ENCODE assay signal across 18 cellular contexts in the genomic region with DNA sequence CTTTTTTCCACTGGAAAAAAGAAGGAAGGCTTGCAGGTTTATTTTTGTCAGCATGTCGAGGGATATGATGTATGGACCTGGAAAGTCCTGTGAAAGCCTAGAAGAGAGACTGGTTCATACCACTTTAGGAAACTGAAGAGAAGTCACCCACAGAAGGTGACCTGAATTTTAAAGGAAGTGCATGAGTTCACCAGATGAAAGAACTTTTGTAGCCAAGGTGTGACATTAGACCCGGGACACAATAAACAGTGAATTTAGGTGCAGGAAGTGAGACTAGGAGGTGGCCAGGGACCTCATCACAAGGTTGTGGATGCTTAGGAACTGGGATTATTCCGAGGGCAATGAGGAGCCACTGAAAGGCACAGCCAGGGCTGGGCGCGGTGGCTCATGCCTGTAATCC.
DNase-seq lines count a peak whose midpoint lies in the region; ATAC-seq and TF ChIP-seq lines count a peak whose summit lies in the region.
"Had no signal": no experiment of that assay in that cellular context is flagged by ENCODE, and none has a peak within 500 bp of the region (broad histone marks: within the 10 kb centered on the region; RNA-seq: fewer than 3 reads in every experiment).

No MANE protein-coding gene starts in this region.

- no peaks in the 10 kb centered on the region for H3K4me1 ChIP-seq in osteoblast (ENCODE audit: insufficient read depth, low read length)

- no peak overlapping the region for H3K27ac ChIP-seq in osteoblast (ENCODE audit: low read depth, low read length)
- H3K27ac ChIP-seq: KMS-11 had no signal

- peaks cover 2% of the 10 kb centered on the region for H3K36me3 Mint-ChIP-seq in activated naive CD8-positive, alpha-beta T cell
- H3K36me3 Mint-ChIP-seq in activated naive CD8-positive, alpha-beta T cell treated with anti-CD3 and anti-CD28 coated beads, Interleukin-2, amount 50 U/mL, for 24 hours (ENCODE audit: low read depth): peaks cover 8% of the 10 kb centered on the region
- H3K36me3 Mint-ChIP-seq in T-cell (peaks cover 2% of the 10 kb centered on the region), mesothelial cell of epicardium (peaks cover 8% of the 10 kb centered on the region)

- H3K9me3 Mint-ChIP-seq in activated naive CD8-positive, alpha-beta T cell (ENCODE audit: low read depth): no peaks in the 10 kb centered on the region
- H3K9me3 Mint-ChIP-seq in activated naive CD8-positive, alpha-beta T cell treated with anti-CD3 and anti-CD28 coated beads, Interleukin-2, amount 50 U/mL, for 24 hours: peaks cover 26% of the 10 kb centered on the region
- H3K9me3 Mint-ChIP-seq in T-cell (peaks cover 0 to 23% (median 11%) of the 10 kb centered on the region in 3 donors), mesothelial cell of epicardium (peaks cover 38% of the 10 kb centered on the region)

- H3K36me3 ChIP-seq in osteoblast (ENCODE audit: insufficient read depth, low read length): no peaks in the 10 kb centered on the region

- H3K27ac Mint-ChIP-seq in activated naive CD8-positive, alpha-beta T cell: peak overlapping the region; percentile 76
- no peak overlapping the region for H3K27ac Mint-ChIP-seq in activated naive CD8-positive, alpha-beta T cell treated with anti-CD3 and anti-CD28 coated beads, Interleukin-2, amount 50 U/mL, for 24 hours
- H3K27ac Mint-ChIP-seq in T-cell (peak overlapping the region; percentile 17 to 73), mesothelial cell of epicardium (no peak overlapping the region)

- POLR2A ChIA-PET in T-cell (lab: Charles Lee): no interaction called here

- H4K20me1 ChIP-seq in osteoblast (ENCODE audit: insufficient read depth, low read length): no peaks in the 10 kb centered on the region

- no peaks in the 10 kb centered on the region for H3K79me2 ChIP-seq in osteoblast (ENCODE audit: insufficient read depth, low read length)

- peak overlapping the region; percentile 75 for H3K4me3 Mint-ChIP-seq in activated naive CD8-positive, alpha-beta T cell
- no peak overlapping the region for H3K4me3 Mint-ChIP-seq in activated naive CD8-positive, alpha-beta T cell treated with anti-CD3 and anti-CD28 coated beads, Interleukin-2, amount 50 U/mL, for 24 hours
- H3K4me3 Mint-ChIP-seq in T-cell (peak overlapping the region in 1 of 3 donors; percentile 89), mesothelial cell of epicardium (peak overlapping the region; percentile 32)

- no peak for TF ChIP-seq CTCF in mesothelial cell of epicardium (IDR thresholded peaks at IDR 0.05; ENCODE audit: unreplicated experiment)
- TF ChIP-seq CTCF in osteoblast (IDR thresholded peaks at IDR 0.05; ENCODE audit: extremely low read depth, low read depth, low read length): no peak

- no peaks in the 10 kb centered on the region for H3K27me3 ChIP-seq in osteoblast (ENCODE audit: insufficient read depth, low read length)

- H3K27me3 Mint-ChIP-seq in activated naive CD8-positive, alpha-beta T cell: no peaks in the 10 kb centered on the region
- peaks cover 10% of the 10 kb centered on the region for H3K27me3 Mint-ChIP-seq in activated naive CD8-positive, alpha-beta T cell treated with anti-CD3 and anti-CD28 coated beads, Interleukin-2, amount 50 U/mL, for 24 hours
- H3K27me3 Mint-ChIP-seq in T-cell: peaks cover 0 to 20% of the 10 kb centered on the region in 2 donors
- H3K27me3 Mint-ChIP-seq in mesothelial cell of epicardium (ENCODE audit: low read depth): no peaks in the 10 kb centered on the region

- no peak overlapping the region for H2AFZ ChIP-seq in osteoblast (ENCODE audit: low read length)

- no peak for ATAC-seq in activated naive CD8-positive, alpha-beta T cell treated with anti-CD3 and anti-CD28 coated beads, Interleukin-2, amount 50 U/mL, for 24 hours
- ATAC-seq in T-cell (replicated peaks in 1 of 4): peak in 2 of 4 experiments; percentile 13 to 27
- no peak for ATAC-seq in HG02642 (IDR thresholded peaks at IDR 0.05; ENCODE audit: poor library complexity, unreplicated experiment)
- ATAC-seq: Panc1, Right ventricle myocardium inferior had no signal

- H3K4me3 ChIP-seq in osteoblast (ENCODE audit: insufficient read depth, low read length): no peak overlapping the region

- DNase-seq in activated naive CD8-positive, alpha-beta T cell treated with anti-CD3 and anti-CD28 coated beads, Interleukin-2, amount 50 U/mL, for 24 hours: no peak
- DNase-seq in T-cell (no peak), mesothelial cell of epicardium (ENCODE audit: low spot score in 2 of 2, unreplicated experiment in 2 of 2) (no peak), osteoblast (ENCODE audit: insufficient read length, low spot score, missing footprints) (no peak)
- no peak for DNase-seq in stimulated activated CD4-positive, alpha-beta T cell treated with anti-CD3 and anti-CD28 coated beads, Interleukin-1b, Interleukin-23, amount 100 ng/mL, for 48 hours
- DNase-seq: AML-193, EL, GOT3, MM.1S, NCI-H1105, NCI-H187 treated with DMSO at 0.1 percent for 48 hours, NCI-H2171, NCI-H774 had no signal

- CTCF ChIA-PET in T-cell (lab: Charles Lee): interaction anchor here (0.6 kb wide), 2 partner anchors 78 to 79 kb away, joined by 3 to 12 read pairs; partner anchors contain the start of gene ZNF429 (in 1 of the 2)

- H3K9me3 ChIP-seq in osteoblast (ENCODE audit: low read depth, low read length): no peaks in the 10 kb centered on the region

- H3K4me2 ChIP-seq in osteoblast (ENCODE audit: insufficient read depth, low read length): no peak overlapping the region
- H3K4me2 ChIP-seq: KMS-11 had no signal

- H3K4me1 Mint-ChIP-seq in activated naive CD8-positive, alpha-beta T cell (ENCODE audit: low read depth): peaks cover 55% of the 10 kb centered on the region
- H3K4me1 Mint-ChIP-seq in activated naive CD8-positive, alpha-beta T cell treated with anti-CD3 and anti-CD28 coated beads, Interleukin-2, amount 50 U/mL, for 24 hours: peaks cover 13% of the 10 kb centered on the region
- H3K4me1 Mint-ChIP-seq in T-cell: peaks cover 21 to 51% (median 27%) of the 10 kb centered on the region in 3 donors
- peaks cover 9% of the 10 kb centered on the region for H3K4me1 Mint-ChIP-seq in mesothelial cell of epicardium

Comparison
In these comparisons a context has a peak if more than half of its experiments do, and no peak if none do; other contexts are left out.
1. H3K27ac Mint-ChIP-seq: peak in activated naive CD8-positive, alpha-beta T cell (single experiment) and T-cell (2 of 2); none in activated naive CD8-positive, alpha-beta T cell treated with anti-CD3 and anti-CD28 coated beads, Interleukin-2, amount 50 U/mL, for 24 hours (single experiment) and mesothelial cell of epicardium (single experiment).